ENCODE assay signal across 11 cellular contexts in genomic region chr18:13389491-13390131, GRCh38.
"Had no signal": no experiment of that assay in that cellular context is flagged by ENCODE, and none has a peak within 500 bp of the region (broad histone marks: within the 10 kb centered on the region; RNA-seq: fewer than 3 reads in every experiment).

No MANE protein-coding gene starts in this region.

- H3K4me3 Mint-ChIP-seq: activated CD4-positive, alpha-beta memory T cell treated with anti-CD3 and anti-CD28 coated beads, Interleukin-2, amount 10 ng/mL, durations not matched to agents 7 days and 5 days; activated naive CD4-positive, alpha-beta T cell treated with anti-CD3 and anti-CD28 coated beads, Interleukin-2, amount 50 U/mL, for 24 hours; stimulated activated naive B cell treated with anti-CD40 and anti-IgM and Interleukin-4, amounts not matched to agents 10 μg/mL and 1 μg/mL and 100 μg/mL, for 72 hours had no signal

- H3K9me3 Mint-ChIP-seq: activated CD4-positive, alpha-beta memory T cell treated with anti-CD3 and anti-CD28 coated beads, Interleukin-2, amount 10 ng/mL, durations not matched to agents 7 days and 5 days; activated naive CD4-positive, alpha-beta T cell treated with anti-CD3 and anti-CD28 coated beads, Interleukin-2, amount 50 U/mL, for 24 hours; stimulated activated naive B cell treated with anti-CD40 and anti-IgM and Interleukin-4, amounts not matched to agents 10 μg/mL and 1 μg/mL and 100 μg/mL, for 72 hours had no signal

- H3K4me3 ChIP-seq: left lung, spleen had no signal

- H3K4me1 Mint-ChIP-seq: activated CD4-positive, alpha-beta memory T cell treated with anti-CD3 and anti-CD28 coated beads, Interleukin-2, amount 10 ng/mL, durations not matched to agents 7 days and 5 days; stimulated activated naive B cell treated with anti-CD40 and anti-IgM and Interleukin-4, amounts not matched to agents 10 μg/mL and 1 μg/mL and 100 μg/mL, for 72 hours had no signal

- DNase-seq: activated CD4-positive, alpha-beta memory T cell treated with anti-CD3 and anti-CD28 coated beads, Interleukin-2, amount 10 ng/mL, durations not matched to agents 7 days and 5 days; amygdala; brain microvascular endothelial cell; foreskin keratinocyte; mesenchymal stem cell; spleen; stimulated activated CD4-positive, alpha-beta T cell treated with anti-CD3 and anti-CD28 coated beads, Interleukin-1b, Interleukin-23, amount 100 ng/mL, for 48 hours; stimulated activated naive B cell treated with anti-CD40 and anti-IgM and Interleukin-4, amounts not matched to agents 10 μg/mL and 1 μg/mL and 100 μg/mL, for 72 hours; T-helper 9 cell had no signal

- H3K9me3 ChIP-seq: left lung, spleen had no signal

- H3K36me3 ChIP-seq: brain microvascular endothelial cell, left lung had no signal

- H3K27me3 Mint-ChIP-seq: activated CD4-positive, alpha-beta memory T cell treated with anti-CD3 and anti-CD28 coated beads, Interleukin-2, amount 10 ng/mL, durations not matched to agents 7 days and 5 days; activated naive CD4-positive, alpha-beta T cell treated with anti-CD3 and anti-CD28 coated beads, Interleukin-2, amount 50 U/mL, for 24 hours; stimulated activated naive B cell treated with anti-CD40 and anti-IgM and Interleukin-4, amounts not matched to agents 10 μg/mL and 1 μg/mL and 100 μg/mL, for 72 hours had no signal

- ATAC-seq: foreskin keratinocyte; left lung; stimulated activated naive B cell treated with anti-CD40 and anti-IgM and Interleukin-4, amounts not matched to agents 10 μg/mL and 1 μg/mL and 100 μg/mL, for 72 hours had no signal

- H3K27ac Mint-ChIP-seq: activated CD4-positive, alpha-beta memory T cell treated with anti-CD3 and anti-CD28 coated beads, Interleukin-2, amount 10 ng/mL, durations not matched to agents 7 days and 5 days; activated naive CD4-positive, alpha-beta T cell treated with anti-CD3 and anti-CD28 coated beads, Interleukin-2, amount 50 U/mL, for 24 hours had no signal

- H3K27me3 ChIP-seq: brain microvascular endothelial cell, foreskin keratinocyte, left lung, spleen had no signal

- H3K4me1 ChIP-seq: foreskin keratinocyte, left lung had no signal

- H3K27ac ChIP-seq: brain microvascular endothelial cell, foreskin keratinocyte, left lung, spleen had no signal
